7 cellular contexts compared by ENCODE assay signal in the genomic region with DNA sequence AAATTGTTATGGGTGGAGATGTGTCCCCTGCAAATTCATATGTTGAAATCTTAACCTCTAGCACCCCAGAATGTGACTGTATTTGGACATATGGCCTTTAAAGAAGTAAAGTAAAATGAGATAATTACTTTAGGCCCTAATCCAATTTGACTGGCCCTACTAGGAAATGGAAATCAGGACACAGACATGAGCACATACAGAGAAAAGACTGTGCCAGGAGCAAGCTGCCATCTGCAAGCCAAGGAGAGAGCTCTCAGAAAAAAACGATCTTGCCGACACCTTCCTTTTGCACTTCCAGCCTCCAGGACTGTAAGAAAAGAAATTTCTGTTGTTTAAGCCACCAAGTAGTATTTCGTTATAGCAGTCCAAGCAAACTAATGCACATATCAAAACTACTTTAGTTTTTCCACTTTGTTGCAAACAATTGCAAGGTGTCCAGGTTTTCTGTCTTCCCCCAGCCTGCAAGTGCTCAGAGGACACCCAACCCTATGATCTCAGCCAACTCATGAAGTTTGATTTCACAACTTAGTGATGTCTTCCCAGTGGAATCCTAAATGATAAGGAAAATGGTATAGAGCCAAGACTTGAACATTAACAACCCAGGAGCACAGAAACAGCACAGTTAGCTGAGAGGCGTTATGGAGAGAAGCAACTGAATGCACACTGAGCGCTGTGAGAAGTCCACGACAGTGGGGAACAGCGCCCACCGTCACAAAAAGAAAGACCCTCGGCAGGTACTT.
A peak's percentile ranks its signal among the peaks of the same experiment; 100 is the strongest.
DNase-seq lines count a peak whose midpoint lies in the region; ATAC-seq and TF ChIP-seq lines count a peak whose summit lies in the region.
"Not testable (repeated sequence)": the region's sequence is repeated elsewhere in the genome, so short reads cannot be mapped to it uniquely, and the experiment has no call there.

No MANE protein-coding gene starts in this region.

- not testable (repeated sequence) for H3K9me3 Mint-ChIP-seq in HFFc6, endodermal cell

- ATAC-seq in gastroesophageal sphincter: peak; percentile 86
- peak; percentile 92 for ATAC-seq in left ventricle myocardium superior
- peak; percentile 41 to 54 for ATAC-seq in lower lobe of right lung

- intact Hi-C loops in adrenal gland (cut with DNase I); left ventricle myocardium superior (cut with micrococcal nuclease); lower lobe of right lung (cut with DNase I): not testable (repeated sequence)

- H3K27ac Mint-ChIP-seq in HFFc6: peak overlapping the region; percentile 21; the same call in 1 of the 2 replicates
- H3K27ac Mint-ChIP-seq in endodermal cell: not testable (repeated sequence)

- TF ChIP-seq CTCF in HFFc6 (IDR thresholded peaks at IDR 0.05); adrenal gland (IDR thresholded peaks at IDR 0.05); endodermal cell (conservative IDR thresholded peaks at IDR 0.05); gastroesophageal sphincter (IDR thresholded peaks at IDR 0.05); lower lobe of right lung (IDR thresholded peaks at IDR 0.05); smooth muscle cell (IDR thresholded peaks at IDR 0.05; ENCODE audit: borderline replicate concordance, insufficient read depth, poor library complexity, severe bottlenecking): not testable (repeated sequence)

- DNase-seq in HFFc6; left ventricle myocardium superior; lower lobe of right lung; smooth muscle cell (lab: John Stamatoyannopoulos, UW; ENCODE audit: unreplicated experiment): not testable (repeated sequence)
- DNase-seq in adrenal gland (peak in 1 of 7 donors; percentile 32), endodermal cell (peak; percentile 15)

- H3K27ac ChIP-seq in adrenal gland: peak overlapping the region in 3 of 5 donors; percentile 22 to 65 (median 26)
- H3K27ac ChIP-seq in endodermal cell (ENCODE audit: low read depth, low read length); gastroesophageal sphincter; lower lobe of right lung: not testable (repeated sequence)
- peak overlapping the region; percentile 71 for H3K27ac ChIP-seq in smooth muscle cell (ENCODE audit: low read depth)

- H3K4me3 ChIP-seq in adrenal gland; endodermal cell (ENCODE audit: low read length); gastroesophageal sphincter; lower lobe of right lung; smooth muscle cell: not testable (repeated sequence)

- 70 to 85% (median 73%) methylated on average over 3 to 9 of the region's 9 CpGs for WGBS in adrenal gland, 4 donors
- 91% methylated on average over 1 of the region's 9 CpGs; no CpG with 5 or more reads in 1 of the 2 experiments for WGBS in endodermal cell (ENCODE audit: insufficient coverage in 1 of 2, insufficient read length in 1 of 2), 2 experiments
- WGBS in gastroesophageal sphincter (ENCODE audit: low coverage in 1 of 2), 2 donors: 50% methylated on average over 3 of the region's 9 CpGs; no CpG with 5 or more reads in 1 of the 2 donors
- WGBS in smooth muscle cell (ENCODE audit: low lambda C conversion rate): 74% methylated on average over 9 of the region's 9 CpGs

- H3K36me3 Mint-ChIP-seq in HFFc6 (ENCODE audit: low read depth); endodermal cell (ENCODE audit: low read depth): not testable (repeated sequence)

- H3K4me1 ChIP-seq in adrenal gland (replicated peaks in 1 of 2); endodermal cell (ENCODE audit: control insufficient read depth, insufficient read depth, low read length); gastroesophageal sphincter; lower lobe of right lung; smooth muscle cell (ENCODE audit: low read depth): not testable (repeated sequence)

- H3K36me3 ChIP-seq in adrenal gland (replicated peaks in 1 of 2); endodermal cell (ENCODE audit: control insufficient read depth, insufficient read depth, low read length); gastroesophageal sphincter; lower lobe of right lung; smooth muscle cell (ENCODE audit: low read depth): not testable (repeated sequence)

- H2AFZ ChIP-seq in smooth muscle cell (ENCODE audit: low read depth): not testable (repeated sequence)

- not testable (repeated sequence) for TF ChIP-seq EP300 in gastroesophageal sphincter (IDR thresholded peaks at IDR 0.05)

- H3K27me3 ChIP-seq in adrenal gland; endodermal cell (ENCODE audit: control insufficient read depth, insufficient read depth, low read length, poor library complexity, severe bottlenecking); gastroesophageal sphincter; lower lobe of right lung (ENCODE audit: low read depth); smooth muscle cell (ENCODE audit: low read depth): not testable (repeated sequence)

- H4K20me1 ChIP-seq in smooth muscle cell (ENCODE audit: low read depth): peaks cover 64% of the 10 kb centered on the region

- not testable (repeated sequence) for H3K9ac ChIP-seq in endodermal cell (ENCODE audit: extremely low read depth, low read length, poor library complexity, severe bottlenecking); smooth muscle cell (ENCODE audit: low read depth)

- peaks cover 34% of the 10 kb centered on the region for H3K79me2 ChIP-seq in smooth muscle cell (ENCODE audit: low read depth)

- peaks cover 37% of the 10 kb centered on the region for H3K4me1 Mint-ChIP-seq in HFFc6 (ENCODE audit: low read depth)
- H3K4me1 Mint-ChIP-seq in endodermal cell: not testable (repeated sequence)

- H3F3A ChIP-seq in smooth muscle cell (ENCODE audit: low read depth): not testable (repeated sequence)

- not testable (repeated sequence) for H3K4me3 Mint-ChIP-seq in HFFc6, endodermal cell

- not testable (repeated sequence) for TF ChIP-seq POLR2A in adrenal gland (IDR thresholded peaks at IDR 0.05); gastroesophageal sphincter (IDR thresholded peaks at IDR 0.05)

- peak overlapping the region; percentile 57 for H3K4me2 ChIP-seq in smooth muscle cell

- not testable (repeated sequence) for H3K9me3 ChIP-seq in adrenal gland (replicated peaks in 1 of 3); endodermal cell (ENCODE audit: control insufficient read depth, low read length); gastroesophageal sphincter; lower lobe of right lung; smooth muscle cell (replicated peaks; ENCODE audit: low read depth)

- H3K27me3 Mint-ChIP-seq in HFFc6 (ENCODE audit: insufficient read depth); endodermal cell (ENCODE audit: insufficient read depth): not testable (repeated sequence)
